In the genomic region with DNA sequence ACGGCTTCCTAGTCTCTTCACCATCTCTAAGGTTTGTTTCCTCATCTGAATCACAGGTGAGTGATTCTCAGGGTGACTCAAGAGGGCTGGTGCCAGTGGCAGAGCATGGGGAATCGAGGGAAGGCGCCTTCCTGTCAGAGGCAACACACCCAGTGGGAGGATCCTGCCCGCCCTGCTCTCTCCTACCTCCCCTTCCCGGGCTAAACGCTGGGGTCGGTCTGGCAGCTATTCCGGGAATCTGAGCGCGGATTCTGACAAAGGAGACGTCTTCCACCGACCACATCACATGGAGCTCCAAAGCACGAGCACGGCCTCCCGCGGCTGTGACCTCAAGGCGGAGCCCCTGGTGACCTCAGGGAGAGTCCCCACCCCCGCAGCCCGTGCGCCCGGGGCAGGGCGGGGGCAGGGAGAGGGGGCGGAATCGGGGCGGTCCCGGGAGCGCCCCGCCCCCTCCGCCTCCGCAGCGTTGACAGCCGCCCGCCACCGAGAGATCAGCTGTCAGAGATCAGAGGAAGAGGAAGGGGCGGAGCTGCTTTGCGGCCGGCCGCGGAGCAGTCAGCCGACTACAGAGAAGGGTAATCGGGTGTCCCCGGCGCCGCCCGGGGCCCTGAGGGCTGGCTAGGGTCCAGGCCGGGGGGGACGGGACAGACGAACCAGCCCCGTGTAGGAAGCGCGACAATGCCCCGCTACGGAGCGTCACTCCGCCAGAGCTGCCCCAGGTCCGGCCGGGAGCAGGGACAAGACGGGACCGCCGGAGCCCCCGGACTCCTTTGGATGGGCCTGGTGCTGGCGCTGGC, we compare ENCODE assay signal across 8 cellular contexts. TPM values are rescaled to one million over a fixed set of nuclear protein-coding genes. Genes with fewer than 3 reads are reported as not detected.
DNase-seq lines count a peak whose midpoint lies in the region; ATAC-seq and TF ChIP-seq lines count a peak whose summit lies in the region.

SMPD1 (plus strand) TSS at position 554 of the 797 bp plus-strand sequence; CDS start at position 679, 125 bp downstream.

- POLR2A ChIA-PET in Caco-2 (lab: Charles Lee), result interaction anchor here (0.5 to 1.8 kb wide), 14 partner anchors 9 to 768 kb away, joined by 3 to 17 read pairs (median 3); partner anchors contain the start of genes APBB1, ARFIP2, MRPL17 and TIMM10B

- H3K4me1 Mint-ChIP-seq in Caco-2 (ENCODE audit: low read depth, unreplicated experiment), result peaks cover 34% of the 10 kb centered on the region
- H3K4me1 Mint-ChIP-seq in endodermal cell, result peaks cover 30% of the 10 kb centered on the region

- H3K4me3 Mint-ChIP-seq in Caco-2 (ENCODE audit: unreplicated experiment) (peak within 1 kb of the TSS; percentile 68), endodermal cell (peak within 1 kb of the TSS; percentile 72)

- peak within 1 kb of the TSS; percentile 27 for H3K27ac Mint-ChIP-seq in Caco-2 (ENCODE audit: unreplicated experiment)
- peak within 1 kb of the TSS; percentile 91 for H3K27ac Mint-ChIP-seq in endodermal cell

- peak within 1 kb of the TSS; percentile 42 for H3K9ac ChIP-seq in endodermal cell (ENCODE audit: extremely low read depth, low read length, poor library complexity, severe bottlenecking)

- peak within 1 kb of the TSS; percentile 42 for H3K27ac ChIP-seq in endodermal cell (ENCODE audit: low read depth, low read length)

- H3K9me3 Mint-ChIP-seq in Caco-2 (ENCODE audit: unreplicated experiment), result no peaks in the 10 kb centered on the region
- H3K9me3 Mint-ChIP-seq in endodermal cell, result no peaks in the 10 kb centered on the region

- H3K27me3 ChIP-seq in Caco-2 (replicated peaks; ENCODE audit: control insufficient read depth, insufficient read depth, low read length) (no peaks in the 10 kb centered on the region), endodermal cell (ENCODE audit: control insufficient read depth, insufficient read depth, low read length, poor library complexity, severe bottlenecking) (no peaks in the 10 kb centered on the region)

- 0 to 1% methylated on average over 14 to 62 of the region's 62 CpGs for WGBS in endodermal cell (ENCODE audit: insufficient coverage in 1 of 2, insufficient read length in 1 of 2), 2 experiments

- ATAC-seq in GM21367 (IDR thresholded peaks at IDR 0.05; ENCODE audit: unreplicated experiment), result peak; percentile 97

- H3K36me3 ChIP-seq in Caco-2 (ENCODE audit: control insufficient read depth, insufficient read depth, low read length) (no peaks in the 10 kb centered on the region), endodermal cell (ENCODE audit: control insufficient read depth, insufficient read depth, low read length) (no peaks in the 10 kb centered on the region)

- TF ChIP-seq CTCF in Caco-2 (IDR thresholded peaks at IDR 0.05; ENCODE audit: insufficient read depth in 1 of 2, low read depth in 1 of 2, low read length in 1 of 2, severe bottlenecking in 1 of 2, unreplicated experiment in 1 of 2), result no peak
- no peak for TF ChIP-seq CTCF in endodermal cell (conservative IDR thresholded peaks at IDR 0.05)

- CTCF ChIA-PET in Caco-2 (lab: Charles Lee), result interaction anchor here (0.5 to 1.6 kb wide), 16 partner anchors 9 to 422 kb away, joined by 3 to 23 read pairs (median 4); partner anchors contain the start of genes APBB1, ARFIP2 and TIMM10B

- no TSS peak for BruUV-seq in Caco-2 (replicated peaks; lab: Mats Ljungman, UMichigan)

- H3K4me3 ChIP-seq in Caco-2 (ENCODE audit: low read depth, low read length), result peak within 1 kb of the TSS; percentile 80
- H3K4me3 ChIP-seq in endodermal cell (ENCODE audit: low read length), result peak within 1 kb of the TSS; percentile 89

- peak; percentile 92 to 93 for DNase-seq in Caco-2
- DNase-seq in HT1080 (ENCODE audit: low read depth), result peak; percentile 89
- peak; percentile 92 for DNase-seq in NOMO-1 treated with dmso at 0.1 percent for 144 hours (lab: John Stamatoyannopoulos, UW; ENCODE audit: unreplicated experiment)
- DNase-seq in activated CD8-positive, alpha-beta memory T cell treated with anti-CD3 and anti-CD28 coated beads, Interleukin-2, amount 50 U/mL, for 24 hours (ENCODE audit: extremely low read depth), result peak; percentile 74
- peak; percentile 96 for DNase-seq in endodermal cell
- DNase-seq in mesenteric fat pad (ENCODE audit: low spot score), result peak; percentile 97
- DNase-seq in stimulated activated CD8-positive, alpha-beta memory T cell treated with anti-CD3 and anti-CD28 coated beads, Interleukin-15, amount 100 ng/mL, for 1 hour (ENCODE audit: low read depth), result peak; percentile 89

- H3K36me3 Mint-ChIP-seq in Caco-2 (ENCODE audit: insufficient read depth, unreplicated experiment), result peaks cover 17% of the 10 kb centered on the region
- peaks cover 1% of the 10 kb centered on the region for H3K36me3 Mint-ChIP-seq in endodermal cell (ENCODE audit: low read depth)

- H3K27me3 Mint-ChIP-seq in Caco-2 (ENCODE audit: insufficient read depth, unreplicated experiment) (no peaks in the 10 kb centered on the region), endodermal cell (ENCODE audit: insufficient read depth) (no peaks in the 10 kb centered on the region)

- intact Hi-C loops in Caco-2 (cut with micrococcal nuclease; ENCODE audit: unreplicated experiment), result loop anchor here (1.0 to 10.0 kb wide), 7 partner anchors 8 to 225 kb away; partner anchors contain the start of genes APBB1, HPX, TAF10 and TPP1

- H3K9me3 ChIP-seq in Caco-2, result no peaks in the 10 kb centered on the region
- no peaks in the 10 kb centered on the region for H3K9me3 ChIP-seq in endodermal cell (ENCODE audit: control insufficient read depth, low read length)

- H3K4me1 ChIP-seq in Caco-2 (peaks cover 24% of the 10 kb centered on the region), endodermal cell (ENCODE audit: control insufficient read depth, insufficient read depth, low read length) (peaks cover 9% of the 10 kb centered on the region)

RNA-seq across cellular contexts. Expression of gene SMPD1, which starts in this region (rescaled TPM):
- total RNA-seq in Caco-2 (2022), result 38.6 and 41.9 TPM in 2 replicates
- total RNA-seq in HT1080 (2014; rRNA removed; shearing (Covaris generic)), result 30.8 and 32.1 TPM in 2 replicates
- polyA plus RNA-seq in HT1080 (2015; cell fraction: cytosol; rRNA removed), result 63.3 and 67.5 TPM in 2 replicates
- polyA plus RNA-seq in HT1080 (2015; cell fraction: nucleus; rRNA removed), result 55.7 and 63.2 TPM in 2 replicates
- total RNA-seq in endodermal cell, result 10 to 100 TPM in 1 of 2 donors, 1 to 10 TPM in 1; 9.4 to 28.7 TPM
- polyA plus RNA-seq in endodermal cell (2013, experiment 1 of 2), result 18.4 TPM
- 18.3 TPM for polyA plus RNA-seq in endodermal cell (2013, experiment 2 of 2)
- 34.4 TPM for total RNA-seq in mesenteric fat pad

Comparison
In these comparisons a context has a peak if more than half of its experiments do, and no peak if none do; other contexts are left out.
1. Peak in every context shown above with its lines: DNase-seq, ATAC-seq, H3K4me3 ChIP-seq and H3K27ac ChIP-seq.